8 cellular contexts compared by ENCODE assay signal in the genomic region with DNA sequence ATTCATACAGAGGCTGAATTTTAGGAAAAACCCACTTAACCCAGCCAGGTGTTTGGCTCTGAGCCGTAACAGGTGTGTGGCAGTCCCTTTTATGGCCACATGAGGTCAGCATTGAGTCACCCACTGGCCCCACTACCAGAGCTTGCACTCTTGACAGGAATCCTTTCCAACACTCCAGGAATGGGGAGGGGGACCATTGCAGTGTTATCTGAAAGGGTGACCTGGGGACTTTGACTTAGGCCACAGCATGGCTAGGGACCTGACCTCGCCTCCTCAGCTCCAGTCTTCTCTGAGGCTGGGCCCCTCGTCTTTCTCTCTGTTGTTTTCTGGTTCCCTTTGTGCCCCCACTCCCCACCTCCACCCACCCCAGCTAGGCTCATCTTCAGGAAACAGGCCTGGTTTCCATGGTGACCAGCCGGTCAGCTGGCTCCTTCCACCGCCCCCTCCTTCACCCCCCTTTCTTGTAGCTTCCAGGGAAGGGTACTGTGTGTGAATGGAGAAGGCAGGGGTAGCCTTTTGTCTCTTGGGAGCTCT. TPM values are rescaled to one million over a fixed set of nuclear protein-coding genes. Genes with fewer than 3 reads are reported as not detected.
A peak's percentile ranks its signal among the peaks of the same experiment; 100 is the strongest.
DNase-seq lines count a peak whose midpoint lies in the region; ATAC-seq and TF ChIP-seq lines count a peak whose summit lies in the region.

No MANE protein-coding gene starts in this region.

- H3K79me2 ChIP-seq in fibroblast of lung (ENCODE audit: control insufficient read depth, insufficient read depth, low read length) (no peaks in the 10 kb centered on the region), parathyroid adenoma (no peaks in the 10 kb centered on the region)

- no peaks in the 10 kb centered on the region for H3K9me3 ChIP-seq in fibroblast of lung (ENCODE audit: control insufficient read depth, insufficient read depth, low read depth, low read length)
- H3K9me3 ChIP-seq in parathyroid adenoma (ENCODE audit: control insufficient read depth, low read length) = no peaks in the 10 kb centered on the region

- H3K4me1 ChIP-seq in fibroblast of lung (ENCODE audit: control insufficient read depth, extremely low read depth, insufficient read depth, low read length) (peaks cover 5% of the 10 kb centered on the region), parathyroid adenoma (peaks cover 14% of the 10 kb centered on the region)

- TF ChIP-seq CTCF in GM13976 (IDR thresholded peaks at IDR 0.05; ENCODE audit: borderline replicate concordance, control extremely low read depth, extremely low read depth, insufficient read depth, missing control alignments) (peak; percentile 94), fibroblast of lung (conservative IDR thresholded peaks at IDR 0.05 in 1 of 2, IDR thresholded peaks at IDR 0.05 in 1 of 2; ENCODE audit: low read depth in 1 of 2, low read length in 2 of 2) (peak; percentile 99), parathyroid adenoma (IDR thresholded peaks at IDR 0.05) (peak; percentile 95)

- H3K9ac ChIP-seq in fibroblast of lung (ENCODE audit: insufficient read depth, low read length) = no peak overlapping the region
- H3K9ac ChIP-seq in parathyroid adenoma = no peak overlapping the region

- H3K4me3 ChIP-seq in fibroblast of lung (replicated peaks in 1 of 4; ENCODE audit: control extremely low read depth in 1 of 4, insufficient read depth in 1 of 4, low read depth in 3 of 4, low read length in 4 of 4) (no peak overlapping the region), parathyroid adenoma (ENCODE audit: low read depth, low read length) (no peak overlapping the region)

- H3K36me3 ChIP-seq in fibroblast of lung (ENCODE audit: control insufficient read depth, insufficient read depth, low read length) (no peaks in the 10 kb centered on the region), parathyroid adenoma (ENCODE audit: control insufficient read depth, insufficient read depth, low read length) (no peaks in the 10 kb centered on the region)

- DNase-seq in AML-193 (lab: John Stamatoyannopoulos, UW) (peak; percentile 32 to 44), GM13976 (ENCODE audit: low spot score) (peak; percentile 70), NCI-H345 treated with DMSO at 0.1 percent for 48 hours (lab: John Stamatoyannopoulos, UW; ENCODE audit: unreplicated experiment) (peak; percentile 75), fibroblast of lung (ENCODE audit: low read depth in 2 of 2) (peak; percentile 17 to 51)
- peak; percentile 65 for DNase-seq in activated CD8-positive, alpha-beta memory T cell treated with anti-CD3 and anti-CD28 coated beads, Interleukin-2, amount 50 U/mL, for 4 hours

- H4K20me1 ChIP-seq in fibroblast of lung (ENCODE audit: control insufficient read depth, extremely low read depth, insufficient read depth, low read length) = peaks cover 2% of the 10 kb centered on the region

- in situ Hi-C loops in GM13976 (cut with MboI; ENCODE audit: low sequenced_read_pairs, unreplicated experiment) = no loop called here

- H3K27me3 ChIP-seq in fibroblast of lung (ENCODE audit: control insufficient read depth, insufficient read depth, low read length) (peaks cover 43% of the 10 kb centered on the region), parathyroid adenoma (ENCODE audit: control insufficient read depth, insufficient read depth, low read length) (no peaks in the 10 kb centered on the region)

- no peak overlapping the region for H2AFZ ChIP-seq in fibroblast of lung (ENCODE audit: low read length)
- no peak overlapping the region for H2AFZ ChIP-seq in parathyroid adenoma

- ATAC-seq in GM21825 (IDR thresholded peaks at IDR 0.05; ENCODE audit: unreplicated experiment) (no peak), GM19467 (IDR thresholded peaks at IDR 0.05; ENCODE audit: unreplicated experiment) (no peak)

- no peak overlapping the region for H3K4me2 ChIP-seq in fibroblast of lung (ENCODE audit: extremely low read depth, insufficient read depth, low read length)
- H3K4me2 ChIP-seq in parathyroid adenoma (ENCODE audit: low read length) = no peak overlapping the region

- no peak overlapping the region for H3K27ac ChIP-seq in fibroblast of lung (ENCODE audit: insufficient read depth, low read length)
- H3K27ac ChIP-seq in parathyroid adenoma = no peak overlapping the region

RNA-seq across cellular contexts. Expression of gene TMEM151B, which starts 2.1 kb away (rescaled TPM):
- under 0.01 TPM in 2 replicates for total RNA-seq in fibroblast of lung
- not detected in 2 replicates for polyA plus RNA-seq in fibroblast of lung
- not detected in 2 replicates for polyA plus RNA-seq in fibroblast of lung (2012)
- polyA minus RNA-seq in fibroblast of lung (ENCODE audit: low replicate concordance) = not detected in 2 replicates

RNA-seq across cellular contexts. Expression of gene NFKBIE, which starts 2.8 kb away (rescaled TPM):
- 5.4 and 6.4 TPM in 2 replicates for total RNA-seq in fibroblast of lung
- polyA plus RNA-seq in fibroblast of lung = 1.6 and 3.7 TPM in 2 replicates
- 3.8 and 5.9 TPM in 2 replicates for polyA plus RNA-seq in fibroblast of lung (2012)
- polyA minus RNA-seq in fibroblast of lung (ENCODE audit: low replicate concordance) = 0.71 and 7.1 TPM in 2 replicates

RNA-seq across cellular contexts. Expression of gene SLC35B2, which starts 10.8 kb away (rescaled TPM):
- total RNA-seq in fibroblast of lung = 57.0 and 88.4 TPM in 2 replicates
- 89.4 and 94.1 TPM in 2 replicates for polyA plus RNA-seq in fibroblast of lung
- polyA plus RNA-seq in fibroblast of lung (2012) = 66.0 and 83.4 TPM in 2 replicates
- 109 and 171 TPM in 2 replicates for polyA minus RNA-seq in fibroblast of lung (ENCODE audit: low replicate concordance)

RNA-seq across cellular contexts. Expression of gene HSP90AB1, which starts 21.3 kb away (rescaled TPM):
- total RNA-seq in fibroblast of lung = 449 and 452 TPM in 2 replicates
- polyA plus RNA-seq in fibroblast of lung = 775 and 1,146 TPM in 2 replicates
- 584 and 848 TPM in 2 replicates for polyA plus RNA-seq in fibroblast of lung (2012)
- polyA minus RNA-seq in fibroblast of lung (ENCODE audit: low replicate concordance) = 305 and 449 TPM in 2 replicates

RNA-seq across cellular contexts. Expression of gene SLC29A1, which starts 44.8 kb away (rescaled TPM):
- total RNA-seq in fibroblast of lung = 7.7 and 13.4 TPM in 2 replicates
- 21.9 and 43.6 TPM in 2 replicates for polyA plus RNA-seq in fibroblast of lung
- polyA plus RNA-seq in fibroblast of lung (2012) = 16.4 and 32.8 TPM in 2 replicates
- 48.1 and 108 TPM in 2 replicates for polyA minus RNA-seq in fibroblast of lung (ENCODE audit: low replicate concordance)
